Comparison of ENCODE assay signal across 17 cellular contexts in the genomic region with DNA sequence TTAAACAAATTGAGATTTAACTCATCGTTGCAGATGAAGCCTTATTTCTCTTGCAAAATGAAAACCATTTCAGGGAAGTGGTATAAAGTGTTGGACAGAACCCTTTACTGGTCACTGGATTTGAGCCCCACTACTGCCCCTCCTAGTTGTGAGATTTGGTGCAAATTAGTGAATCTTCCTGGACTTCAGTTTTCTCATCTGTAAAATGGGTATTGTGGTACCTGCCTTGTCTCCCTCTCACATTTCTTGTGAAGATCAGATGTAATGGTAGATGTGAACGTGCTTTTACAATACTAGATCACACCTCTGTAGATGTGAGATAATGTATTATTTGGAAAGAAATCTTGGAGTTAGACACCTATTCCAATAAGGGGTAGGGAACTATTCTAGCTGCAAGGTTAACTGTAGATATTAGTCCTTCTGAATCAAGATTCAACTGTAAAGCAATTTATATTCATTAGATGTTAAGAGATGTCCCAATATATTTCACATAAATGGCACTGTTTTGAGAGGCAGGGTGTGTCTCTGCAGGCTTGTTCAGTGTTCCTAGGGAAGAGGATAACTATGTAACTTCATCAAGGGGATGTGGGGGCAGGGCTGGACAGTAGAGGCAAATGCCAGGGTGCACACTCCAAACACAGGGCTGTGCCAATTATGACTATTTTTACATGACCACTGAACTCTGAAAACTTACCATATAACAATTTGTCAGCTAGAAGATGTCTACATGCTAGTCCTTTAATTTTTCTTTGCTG.
DNase-seq lines count a peak whose midpoint lies in the region; ATAC-seq and TF ChIP-seq lines count a peak whose summit lies in the region.
"Had no signal": no experiment of that assay in that cellular context is flagged by ENCODE, and none has a peak within 500 bp of the region (broad histone marks: within the 10 kb centered on the region; RNA-seq: fewer than 3 reads in every experiment).

No MANE protein-coding gene starts in this region.

- H3K27ac Mint-ChIP-seq in osteocyte (ENCODE audit: unreplicated experiment) = peak overlapping the region; percentile 82
- H3K27ac Mint-ChIP-seq: B cell; immature natural killer cell; naive thymus-derived CD8-positive, alpha-beta T cell had no signal

- H3K36me3 Mint-ChIP-seq in osteocyte (ENCODE audit: unreplicated experiment) = no peaks in the 10 kb centered on the region
- H3K36me3 Mint-ChIP-seq: immature natural killer cell; naive thymus-derived CD8-positive, alpha-beta T cell had no signal

- H3K27me3 Mint-ChIP-seq in osteocyte (ENCODE audit: unreplicated experiment) = no peaks in the 10 kb centered on the region

- CTCF ChIA-PET in AG04450 (lab: Charles Lee) = no interaction called here

- no peak for TF ChIP-seq CTCF in AG04450 (IDR thresholded peaks at IDR 0.05; ENCODE audit: low read depth, low read length)
- no peak for TF ChIP-seq CTCF in fibroblast of pulmonary artery (IDR thresholded peaks at IDR 0.05; ENCODE audit: low read length, missing control alignments)
- TF ChIP-seq CTCF in osteocyte (IDR thresholded peaks at IDR 0.05) = no peak

- no peaks in the 10 kb centered on the region for H3K9me3 Mint-ChIP-seq in osteocyte (ENCODE audit: unreplicated experiment)
- H3K9me3 Mint-ChIP-seq: naive thymus-derived CD8-positive, alpha-beta T cell had no signal

- H3K9me3 ChIP-seq in AG04450 (ENCODE audit: control insufficient read depth, insufficient read depth, low read length) (no peaks in the 10 kb centered on the region), SJCRH30 (replicated peaks) (no peaks in the 10 kb centered on the region)
- H3K9me3 ChIP-seq: body of pancreas had no signal

- peak overlapping the region; percentile 41 for H3K4me3 ChIP-seq in AG04450 (ENCODE audit: low read depth, low read length)
- H3K4me3 ChIP-seq in SJCRH30 = peak overlapping the region; percentile 44
- H3K4me3 ChIP-seq in fibroblast of pulmonary artery (replicated peaks; ENCODE audit: low read depth, low read length) = peak overlapping the region; percentile 40
- H3K4me3 ChIP-seq: body of pancreas had no signal

- ATAC-seq in HG03175 (IDR thresholded peaks at IDR 0.05; ENCODE audit: unreplicated experiment) (no peak), HG02885 (IDR thresholded peaks at IDR 0.05; ENCODE audit: poor library complexity, unreplicated experiment) (no peak)
- ATAC-seq: body of pancreas; naive thymus-derived CD8-positive, alpha-beta T cell had no signal

- peaks cover 54% of the 10 kb centered on the region for H3K4me1 Mint-ChIP-seq in osteocyte (ENCODE audit: unreplicated experiment)
- H3K4me1 Mint-ChIP-seq: B cell; immature natural killer cell; naive thymus-derived CD8-positive, alpha-beta T cell had no signal

- no peaks in the 10 kb centered on the region for H3K36me3 ChIP-seq in SJCRH30

- POLR2A ChIA-PET in AG04450 (lab: Yijun Ruan, JAX) = interaction anchor here (1.0 kb wide), 1 partner anchor 112 kb away, joined by 5 read pairs; no protein-coding TSS in a partner anchor

- H3K27me3 ChIP-seq in AG04450 (ENCODE audit: control insufficient read depth, insufficient read depth, low read length) (no peaks in the 10 kb centered on the region), SJCRH30 (no peaks in the 10 kb centered on the region)
- H3K27me3 ChIP-seq: body of pancreas had no signal

- H3K4me1 ChIP-seq in SJCRH30 = peaks cover 32% of the 10 kb centered on the region
- H3K4me1 ChIP-seq: body of pancreas had no signal

- H3K27ac ChIP-seq in AG04450 (ENCODE audit: low read depth, low read length) (no peak overlapping the region), SJCRH30 (peak overlapping the region; percentile 50)
- H3K27ac ChIP-seq: body of pancreas had no signal

- peak overlapping the region; percentile 33 for H3K4me3 Mint-ChIP-seq in osteocyte (ENCODE audit: unreplicated experiment)
- H3K4me3 Mint-ChIP-seq: B cell; immature natural killer cell; naive thymus-derived CD8-positive, alpha-beta T cell had no signal

- no peak for DNase-seq in AG04450 (ENCODE audit: low read depth, low spot score)
- no peak for DNase-seq in SJCRH30
- DNase-seq in fibroblast of pulmonary artery (ENCODE audit: low read depth) = no peak
- DNase-seq in osteocyte (ENCODE audit: extremely low spot score, unreplicated experiment) = no peak
- DNase-seq in mesenteric fat pad (ENCODE audit: low spot score) = no peak
- DNase-seq in superior temporal gyrus (ENCODE audit: extremely low spot score) = no peak
- DNase-seq: activated CD4-positive, alpha-beta T cell treated with anti-CD3 and anti-CD28 coated beads for 4 hours; DMS79; GOT3; immature natural killer cell; naive thymus-derived CD8-positive, alpha-beta T cell; NCI-H1105; stimulated activated CD4-positive, alpha-beta T cell treated with anti-CD3 and anti-CD28 coated beads, Interleukin-15, amount 100 ng/mL, for 24 hours had no signal
